Comparison of ENCODE assay signal across 15 cellular contexts in genomic region chr6:143708889-143709288, GRCh38. TPM values are rescaled to one million over a fixed set of nuclear protein-coding genes. Genes with fewer than 3 reads are reported as not detected.
DNase-seq lines count a peak whose midpoint lies in the region; ATAC-seq, FAIRE-seq and TF ChIP-seq lines count a peak whose summit lies in the region.
"Had no signal": no experiment of that assay in that cellular context is flagged by ENCODE, and none has a peak within 500 bp of the region (broad histone marks: within the 10 kb centered on the region; RNA-seq: fewer than 3 reads in every experiment).

No MANE protein-coding gene starts in this region.

- H3K4me3 Mint-ChIP-seq in endodermal cell, result no peak overlapping the region
- H3K4me3 Mint-ChIP-seq in stimulated activated effector memory CD8-positive, alpha-beta T cell treated with anti-CD3 and anti-CD28 coated beads, Interleukin-12 subunit alpha, Interleukin-12 subunit beta, amount 100 ng/mL, for 72 hours, result no peak overlapping the region
- H3K4me3 Mint-ChIP-seq: CD4-positive, CD25-positive, alpha-beta regulatory T cell; H9; IgD-negative memory B cell had no signal

- H3K9me3 Mint-ChIP-seq in endodermal cell, result peaks cover 11% of the 10 kb centered on the region
- H3K9me3 Mint-ChIP-seq in stimulated activated effector memory CD8-positive, alpha-beta T cell treated with anti-CD3 and anti-CD28 coated beads, Interleukin-12 subunit alpha, Interleukin-12 subunit beta, amount 100 ng/mL, for 72 hours, result peaks cover 5% of the 10 kb centered on the region

- no peak overlapping the region for H3K9ac ChIP-seq in endodermal cell (ENCODE audit: extremely low read depth, low read length, poor library complexity, severe bottlenecking)

- no peaks in the 10 kb centered on the region for H3K27me3 ChIP-seq in endodermal cell (ENCODE audit: control insufficient read depth, insufficient read depth, low read length, poor library complexity, severe bottlenecking)
- H3K27me3 ChIP-seq: SJSA1 had no signal

- WGBS in endodermal cell (ENCODE audit: insufficient coverage in 1 of 2, insufficient read length in 1 of 2), 2 experiments, result 100% methylated on average over 1 of the region's 1 CpG

- peaks cover 10% of the 10 kb centered on the region for H3K9me3 ChIP-seq in endodermal cell (ENCODE audit: control insufficient read depth, low read length)

- TF ChIP-seq CTCF in endodermal cell (conservative IDR thresholded peaks at IDR 0.05), result no peak

- no peak for ATAC-seq in stimulated activated effector memory CD8-positive, alpha-beta T cell treated with anti-CD3 and anti-CD28 coated beads, Interleukin-12 subunit alpha, Interleukin-12 subunit beta, amount 100 ng/mL, for 72 hours
- ATAC-seq in GM19463 (IDR thresholded peaks at IDR 0.05; ENCODE audit: unreplicated experiment), result no peak

- H3K27ac Mint-ChIP-seq in endodermal cell, result no peak overlapping the region
- H3K27ac Mint-ChIP-seq in stimulated activated effector memory CD8-positive, alpha-beta T cell treated with anti-CD3 and anti-CD28 coated beads, Interleukin-12 subunit alpha, Interleukin-12 subunit beta, amount 100 ng/mL, for 72 hours, result peak overlapping the region; percentile 9
- H3K27ac Mint-ChIP-seq: H9, IgD-negative memory B cell had no signal

- H3K36me3 ChIP-seq in endodermal cell (ENCODE audit: control insufficient read depth, insufficient read depth, low read length), result peaks cover 78% of the 10 kb centered on the region

- H3K4me3 ChIP-seq in endodermal cell (ENCODE audit: low read length), result peak overlapping the region; percentile 18
- H3K4me3 ChIP-seq: SJSA1 had no signal

- no peak for TF ChIP-seq POLR2A in GM12891 (IDR thresholded peaks at IDR 0.05; ENCODE audit: low read depth, low read length)

- no peaks in the 10 kb centered on the region for H3K4me1 ChIP-seq in endodermal cell (ENCODE audit: control insufficient read depth, insufficient read depth, low read length)
- H3K4me1 ChIP-seq: SJSA1 had no signal

- H3K4me1 Mint-ChIP-seq in endodermal cell, result peaks cover 14% of the 10 kb centered on the region
- peaks cover 24% of the 10 kb centered on the region for H3K4me1 Mint-ChIP-seq in stimulated activated effector memory CD8-positive, alpha-beta T cell treated with anti-CD3 and anti-CD28 coated beads, Interleukin-12 subunit alpha, Interleukin-12 subunit beta, amount 100 ng/mL, for 72 hours

- DNase-seq in GM12891 (ENCODE audit: insufficient read length, low spot score) (no peak), NOMO-1 treated with dmso at 0.1 percent for 144 hours (lab: John Stamatoyannopoulos, UW; ENCODE audit: unreplicated experiment) (peak; percentile 53), endodermal cell (no peak), HTR-8/SVneo (ENCODE audit: insufficient read length, low spot score) (no peak)
- DNase-seq in stimulated activated effector memory CD8-positive, alpha-beta T cell treated with anti-CD3 and anti-CD28 coated beads, Interleukin-12 subunit alpha, Interleukin-12 subunit beta, amount 100 ng/mL, for 72 hours (ENCODE audit: low spot score in 2 of 2), result no peak
- no peak for DNase-seq in stimulated activated CD4-positive, alpha-beta T cell treated with anti-CD3 and anti-CD28 coated beads, Interleukin-4, amount 100 ng/mL, for 1 hour
- DNase-seq: CD4-positive, CD25-positive, alpha-beta regulatory T cell; H9; NCI-H1417 treated with DMSO at 0.1 percent for 48 hours; NCI-H1930; NCI-H2171; NCI-H774 had no signal

- H3K27ac ChIP-seq in endodermal cell (ENCODE audit: low read depth, low read length), result no peak overlapping the region
- H3K27ac ChIP-seq: SJSA1 had no signal

- H3K27me3 Mint-ChIP-seq in endodermal cell (ENCODE audit: insufficient read depth), result no peaks in the 10 kb centered on the region
- H3K27me3 Mint-ChIP-seq: CD4-positive, CD25-positive, alpha-beta regulatory T cell; IgD-negative memory B cell had no signal

- FAIRE-seq in GM12891 (lab: Jason Lieb, UNC), result no peak
- FAIRE-seq in HTR-8/SVneo (lab: Jason Lieb, UNC), result no peak

- H3K36me3 Mint-ChIP-seq in endodermal cell (ENCODE audit: low read depth), result peaks cover 59% of the 10 kb centered on the region
- no peaks in the 10 kb centered on the region for H3K36me3 Mint-ChIP-seq in stimulated activated effector memory CD8-positive, alpha-beta T cell treated with anti-CD3 and anti-CD28 coated beads, Interleukin-12 subunit alpha, Interleukin-12 subunit beta, amount 100 ng/mL, for 72 hours

TF ChIP-seq in GM12891, 5 proteins besides CTCF, POLR2A, EP300 and RAD21:
- TF ChIP-seq SPI1 (IDR thresholded peaks at IDR 0.05; ENCODE audit: low read depth, low read length) (peak; percentile 51), PAX5 (IDR thresholded peaks at IDR 0.05; ENCODE audit: insufficient read depth, low read length, severe bottlenecking) (no peak), POLR2AphosphoS5 (IDR thresholded peaks at IDR 0.05; ENCODE audit: low read depth, low read length) (no peak)

RNA-seq across cellular contexts. Expression of gene PHACTR2, which starts 31.1 kb away (rescaled TPM):
- 3.1 TPM for polyA plus RNA-seq in GM12891 (2012; ENCODE audit: low read depth, missing spikeins)
- total RNA-seq in endodermal cell, result 100 to 1,000 TPM; 164 to 222 TPM
- polyA plus RNA-seq in endodermal cell (2013, experiment 1 of 2), result 42.0 TPM
- polyA plus RNA-seq in endodermal cell (2013, experiment 2 of 2), result 48.6 TPM
